Comparison of ENCODE assay signal across 1 cellular context in genomic region chr1:226186124-226187018, GRCh38.
TF ChIP-seq lines count a peak whose summit lies in the region.

ACBD3 (minus strand) TSS chr1:226186741; CDS start chr1:226186675, 66 bp downstream.

TF ChIP-seq in HepG2, 621 proteins besides CTCF, POLR2A, EP300 and RAD21 (continued from another document and continues in another):
- TF ChIP-seq ATF6 (CRISPR knock-in tag; conservative IDR thresholded peaks at IDR 0.05) (no peak), CENPX (CRISPR knock-in tag; IDR thresholded peaks at IDR 0.05) (no peak), PAXIP1 (CRISPR knock-in tag; conservative IDR thresholded peaks at IDR 0.05) (peak; percentile 61), RXRB (CRISPR knock-in tag; IDR thresholded peaks at IDR 0.05; ENCODE audit: borderline replicate concordance) (peak; percentile 61; the same call in 1 of the 2 replicates), PITX1 (CRISPR knock-in tag; IDR thresholded peaks at IDR 0.05) (peak; percentile 81; the same call in 1 of the 2 replicates), KDM6A (CRISPR knock-in tag; IDR thresholded peaks at IDR 0.05; ENCODE audit: low read depth) (no peak), ZUFSP (CRISPR knock-in tag; IDR thresholded peaks at IDR 0.05; ENCODE audit: borderline replicate concordance) (no peak), ZNF790 (CRISPR knock-in tag; IDR thresholded peaks at IDR 0.05; ENCODE audit: borderline replicate concordance) (peak; percentile 46; the same call in 1 of the 2 replicates), ZNF501 (CRISPR knock-in tag; IDR thresholded peaks at IDR 0.05) (peak; percentile 66), GMEB2 (CRISPR knock-in tag; IDR thresholded peaks at IDR 0.05; ENCODE audit: low read depth) (no peak), KDM4B (CRISPR knock-in tag; IDR thresholded peaks at IDR 0.05) (0 out of 2 replicates have a peak, but pooled peaks have one; percentile 51), ZFP36L1 (CRISPR knock-in tag; IDR thresholded peaks at IDR 0.05) (peak; percentile 57; the same call in 1 of the 2 replicates), SMAD1 (CRISPR knock-in tag; IDR thresholded peaks at IDR 0.05; ENCODE audit: borderline replicate concordance, low read depth) (peak; percentile 84; the same call in 1 of the 2 replicates), ZNF704 (CRISPR knock-in tag; IDR thresholded peaks at IDR 0.05; ENCODE audit: borderline replicate concordance) (no peak), ZNF121 (CRISPR knock-in tag; IDR thresholded peaks at IDR 0.05) (no peak), HIVEP1 (CRISPR knock-in tag; IDR thresholded peaks at IDR 0.05) (peak; percentile 73), NFYB (CRISPR knock-in tag; IDR thresholded peaks at IDR 0.05) (peak; percentile 11; the same call in 1 of the 2 replicates), NR2F6 (IDR thresholded peaks at IDR 0.05) (peak; percentile 93), NR2F6 (CRISPR knock-in tag; IDR thresholded peaks at IDR 0.05) (peak; percentile 99), PBX3 (CRISPR knock-in tag; IDR thresholded peaks at IDR 0.05; ENCODE audit: borderline replicate concordance) (no peak), MXI1 (IDR thresholded peaks at IDR 0.05; ENCODE audit: borderline replicate concordance, low read depth, low read length) (0 out of 3 replicates have a peak, but pooled peaks have one; percentile 8), PCBP2 (optimal IDR thresholded peaks at IDR 0.05; ENCODE audit: low read depth, low read length, poor library complexity, severe bottlenecking) (no peak), ZNF616 (CRISPR knock-in tag; IDR thresholded peaks at IDR 0.05; ENCODE audit: low read depth) (peak; percentile 85; the same call in 1 of the 2 replicates), IRF2 (CRISPR knock-in tag; IDR thresholded peaks at IDR 0.05) (peak; percentile 75; the same call in 1 of the 2 replicates), HNF1A (IDR thresholded peaks at IDR 0.05; ENCODE audit: low read depth) (no peak), HNF1A (CRISPR knock-in tag; IDR thresholded peaks at IDR 0.05; ENCODE audit: borderline replicate concordance) (peak; percentile 36; the same call in 1 of the 2 replicates), TRIM22 (IDR thresholded peaks at IDR 0.05) (no peak), TIGD3 (CRISPR knock-in tag; IDR thresholded peaks at IDR 0.05; ENCODE audit: borderline replicate concordance) (0 out of 2 replicates have a peak, but pooled peaks have one; percentile 45), SRSF1 (optimal IDR thresholded peaks at IDR 0.05; ENCODE audit: low read depth, low read length) (peak; percentile 96), JUND (CRISPR knock-in tag; IDR thresholded peaks at IDR 0.05) (no peak), MTA1 (CRISPR knock-in tag; IDR thresholded peaks at IDR 0.05; ENCODE audit: borderline replicate concordance) (peak; percentile 73; the same call in 1 of the 2 replicates), ZBTB7A (CRISPR knock-in tag; IDR thresholded peaks at IDR 0.05) (peak; percentile 97), ZNF710 (CRISPR knock-in tag; IDR thresholded peaks at IDR 0.05; ENCODE audit: borderline replicate concordance) (peak; percentile 61; the same call in 1 of the 2 replicates), ZNF670 (CRISPR knock-in tag; IDR thresholded peaks at IDR 0.05; ENCODE audit: borderline replicate concordance) (no peak), ZNF44 (CRISPR knock-in tag; IDR thresholded peaks at IDR 0.05) (0 out of 2 replicates have a peak, but pooled peaks have one; percentile 67)
